Comparison of ENCODE assay signal across 8 cellular contexts in genomic region chr10:100009283-100009792, GRCh38. TPM values are rescaled to one million over a fixed set of nuclear protein-coding genes. Genes with fewer than 3 reads are reported as not detected.
DNase-seq lines count a peak whose midpoint lies in the region; ATAC-seq and TF ChIP-seq lines count a peak whose summit lies in the region.

No MANE protein-coding gene starts in this region.

- H3K4me3 ChIP-seq in mammary epithelial cell (replicated peaks in 1 of 3; ENCODE audit: insufficient read depth in 1 of 3, low read depth in 2 of 3, low read length in 3 of 3): peak overlapping the region; percentile 75 to 88 (median 77)
- H3K4me3 ChIP-seq in kidney epithelial cell (ENCODE audit: low read depth, low read length): peak overlapping the region; percentile 90

- no peaks in the 10 kb centered on the region for H3K9me3 Mint-ChIP-seq in stimulated activated naive CD8-positive, alpha-beta T cell treated with anti-CD3 and anti-CD28 coated beads, Interleukin-15, amount 100 ng/mL, for 72 hours

- dilution Hi-C loops in mammary epithelial cell (cut with HindIII; ENCODE audit: low sequenced_read_pairs): no loop called here

- CTCF ChIA-PET in mammary epithelial cell (lab: Charles Lee; ENCODE audit: low non-redundant PET): interaction anchor here (0.6 to 0.7 kb wide), 4 partner anchors 32 to 49 kb away, joined by 3 to 5 read pairs (median 4); no protein-coding TSS in a partner anchor

- H3K4me2 ChIP-seq in mammary epithelial cell (ENCODE audit: insufficient read depth, low read depth, low read length): peak overlapping the region; percentile 88

- TF ChIP-seq CTCF in C4-2B (conservative IDR thresholded peaks at IDR 0.05) (no peak), mammary epithelial cell (conservative IDR thresholded peaks at IDR 0.05 in 1 of 2, IDR thresholded peaks at IDR 0.05 in 1 of 2; ENCODE audit: extremely low read depth in 1 of 2, insufficient read depth in 1 of 2, low read depth in 1 of 2, low read length in 2 of 2) (peak in 1 of 2 donors; percentile 62), kidney epithelial cell (IDR thresholded peaks at IDR 0.05; ENCODE audit: insufficient read depth, low read length, poor library complexity, severe bottlenecking) (peak; percentile 54)

- H4K20me1 ChIP-seq in mammary epithelial cell (ENCODE audit: insufficient read depth, low read length): no peaks in the 10 kb centered on the region

- H3K9ac ChIP-seq in mammary epithelial cell (ENCODE audit: insufficient read depth, low read length): peak overlapping the region; percentile 85

- H2AFZ ChIP-seq in mammary epithelial cell (ENCODE audit: low read depth, low read length): peak overlapping the region; percentile 97

- DNase-seq in NOMO-1 treated with DMSO at 0.1 percent for 48 hours (lab: John Stamatoyannopoulos, UW; ENCODE audit: unreplicated experiment): peak; percentile 63
- DNase-seq in mammary epithelial cell: peak; percentile 41
- no peak for DNase-seq in kidney epithelial cell (ENCODE audit: low read depth)
- no peak for DNase-seq in stimulated activated naive CD8-positive, alpha-beta T cell treated with anti-CD3 and anti-CD28 coated beads, Interleukin-15, amount 100 ng/mL, for 72 hours
- DNase-seq in NCI-H2029 treated with DMSO at 0.1 percent for 48 hours (lab: John Stamatoyannopoulos, UW): no peak

- BruUV-seq in mammary epithelial cell (replicated peaks; lab: Mats Ljungman, UMichigan): no TSS peak

- peak overlapping the region; percentile 9 for H3K27ac ChIP-seq in C4-2B
- H3K27ac ChIP-seq in mammary epithelial cell (ENCODE audit: insufficient read depth, low read depth, low read length): peak overlapping the region; percentile 69

- H3K4me1 Mint-ChIP-seq in stimulated activated naive CD8-positive, alpha-beta T cell treated with anti-CD3 and anti-CD28 coated beads, Interleukin-15, amount 100 ng/mL, for 72 hours: peaks cover 61% of the 10 kb centered on the region

- no peaks in the 10 kb centered on the region for H3K9me3 ChIP-seq in mammary epithelial cell (replicated peaks; ENCODE audit: insufficient read depth, low read length)

- in situ Hi-C loops in mammary epithelial cell (cut with MboI; ENCODE audit: low sequenced_read_pairs in 2 of 2): loop anchor here in 1 of 2 donors (5.0 kb wide), 1 partner anchor 33 kb away; no protein-coding TSS in a partner anchor

- peak overlapping the region; percentile 52 to 82 for H3K27ac Mint-ChIP-seq in stimulated activated naive CD8-positive, alpha-beta T cell treated with anti-CD3 and anti-CD28 coated beads, Interleukin-15, amount 100 ng/mL, for 72 hours

- ATAC-seq in GM18511 (IDR thresholded peaks at IDR 0.05; ENCODE audit: unreplicated experiment) (peak; percentile 45), HG02938 (IDR thresholded peaks at IDR 0.05; ENCODE audit: unreplicated experiment) (peak; percentile 29)
- ATAC-seq in stimulated activated naive CD8-positive, alpha-beta T cell treated with anti-CD3 and anti-CD28 coated beads, Interleukin-15, amount 100 ng/mL, for 72 hours: peak; percentile 86

- H3K27me3 ChIP-seq in mammary epithelial cell (ENCODE audit: insufficient read depth, low read length) (no peaks in the 10 kb centered on the region), kidney epithelial cell (ENCODE audit: control insufficient read depth, insufficient read depth, low read length) (no peaks in the 10 kb centered on the region)

- peak overlapping the region; percentile 89 to 90 for H3K4me3 Mint-ChIP-seq in stimulated activated naive CD8-positive, alpha-beta T cell treated with anti-CD3 and anti-CD28 coated beads, Interleukin-15, amount 100 ng/mL, for 72 hours

- peaks cover 40% of the 10 kb centered on the region for H3K4me1 ChIP-seq in mammary epithelial cell (ENCODE audit: insufficient read depth, low read length)

- H3K36me3 ChIP-seq in mammary epithelial cell (ENCODE audit: insufficient read depth, low read length) (no peaks in the 10 kb centered on the region), kidney epithelial cell (ENCODE audit: control insufficient read depth, insufficient read depth, low read length) (no peaks in the 10 kb centered on the region)

- WGBS in mammary epithelial cell (ENCODE audit: low coverage, missing lambda C conversion rate): 0% methylated on average over 14 of the region's 45 CpGs

- peaks cover 50% of the 10 kb centered on the region for H3K79me2 ChIP-seq in mammary epithelial cell (ENCODE audit: insufficient read depth, low read length)

- H3K27me3 Mint-ChIP-seq in stimulated activated naive CD8-positive, alpha-beta T cell treated with anti-CD3 and anti-CD28 coated beads, Interleukin-15, amount 100 ng/mL, for 72 hours: peaks cover 12% of the 10 kb centered on the region

- intact Hi-C loops in mammary epithelial cell (cut with micrococcal nuclease): loop anchor here (1.0 to 10.0 kb wide), 5 partner anchors 37 to 175 kb away; partner anchors contain the start of gene ERLIN1

RNA-seq across cellular contexts. Expression of gene DNMBP, which starts 0.4 kb away (rescaled TPM):
- total RNA-seq in mammary epithelial cell (10 to 100 TPM in 1 of 2 donors, 1 to 10 TPM in 1; 8.7 to 17.6 TPM), kidney epithelial cell (15.3 and 16.5 TPM in 2 replicates)
- 17.4 TPM for polyA plus RNA-seq in mammary epithelial cell
- polyA minus RNA-seq in mammary epithelial cell: 33.6 TPM

Comparison
In these comparisons a context has a peak if more than half of its experiments do, and no peak if none do; other contexts are left out.
1. ATAC-seq: peak in every context shown above with its lines; median percentile 86 in stimulated activated naive CD8-positive, alpha-beta T cell treated with anti-CD3 and anti-CD28 coated beads, Interleukin-15, amount 100 ng/mL, for 72 hours; 45 in GM18511; 29 in HG02938.
2. DNase-seq: peak in NOMO-1 treated with DMSO at 0.1 percent for 48 hours (single experiment) and mammary epithelial cell (single experiment); none in kidney epithelial cell (single experiment), stimulated activated naive CD8-positive, alpha-beta T cell treated with anti-CD3 and anti-CD28 coated beads, Interleukin-15, amount 100 ng/mL, for 72 hours (0 of 2) and NCI-H2029 treated with DMSO at 0.1 percent for 48 hours (single experiment).